8 cellular contexts compared by ENCODE assay signal in the genomic region with DNA sequence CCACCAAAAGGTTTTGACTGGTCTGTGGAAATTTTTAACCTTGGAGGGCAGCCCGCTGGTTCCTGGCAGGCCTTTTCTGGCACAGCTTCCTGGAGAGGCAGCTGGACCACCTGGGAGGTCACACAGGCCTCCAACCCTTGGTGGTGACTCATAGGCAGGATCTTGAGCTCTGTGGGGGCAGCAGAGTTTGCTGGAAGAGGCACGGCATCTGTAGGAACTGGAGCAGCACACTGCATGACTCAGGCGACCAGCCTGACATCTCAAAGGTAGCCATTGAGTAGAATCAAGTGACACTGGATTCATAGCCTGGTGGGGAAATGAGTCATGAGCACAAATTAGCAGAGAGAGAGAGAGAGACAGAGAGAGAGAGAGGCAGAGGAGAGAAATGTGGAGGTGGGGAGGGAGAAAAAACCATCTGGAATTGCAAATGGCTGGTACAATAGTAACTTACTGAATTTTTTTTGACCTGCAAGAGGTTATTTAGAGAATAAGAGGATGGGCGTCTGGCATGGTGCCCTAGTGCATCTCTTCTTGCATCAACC. TPM values are rescaled to one million over a fixed set of nuclear protein-coding genes. Genes with fewer than 3 reads are reported as not detected.
DNase-seq lines count a peak whose midpoint lies in the region; ATAC-seq and TF ChIP-seq lines count a peak whose summit lies in the region.

No MANE protein-coding gene starts in this region.

- H3K27me3 ChIP-seq in right atrium auricular region (no peaks in the 10 kb centered on the region), upper lobe of left lung (no peaks in the 10 kb centered on the region), GM23338 (ENCODE audit: insufficient read depth) (no peaks in the 10 kb centered on the region), ascending aorta (no peaks in the 10 kb centered on the region)

- H3K9me3 ChIP-seq in right atrium auricular region (no peaks in the 10 kb centered on the region), upper lobe of left lung (no peaks in the 10 kb centered on the region), ascending aorta (no peaks in the 10 kb centered on the region)

- H3K36me3 Mint-ChIP-seq in GM23338 (ENCODE audit: low read depth) = peaks cover 11% of the 10 kb centered on the region; the same call in 1 of the 3 replicates

- H3K27ac ChIP-seq in right atrium auricular region = no peak overlapping the region
- no peak overlapping the region for H3K27ac ChIP-seq in upper lobe of left lung
- no peak overlapping the region for H3K27ac ChIP-seq in GM23338 (ENCODE audit: low read depth)
- H3K27ac ChIP-seq in ascending aorta = no peak overlapping the region

- TF ChIP-seq POLR2A in upper lobe of left lung (IDR thresholded peaks at IDR 0.05) = no peak

- DNase-seq in cardiac septum (ENCODE audit: low spot score) (peak; percentile 83), right atrium auricular region (ENCODE audit: low spot score) (no peak), glomerular endothelial cell (ENCODE audit: extremely low read depth, low read depth, low spot score) (peak; percentile 68), upper lobe of left lung (no peak), GM23338 (ENCODE audit: low spot score) (no peak), NCI-H1417 (lab: John Stamatoyannopoulos, UW) (no peak), ascending aorta (ENCODE audit: low spot score in 2 of 2) (no peak)

- peaks cover 3% of the 10 kb centered on the region for H3K27me3 Mint-ChIP-seq in GM23338 (ENCODE audit: insufficient read depth, low read depth, poor library complexity)

- no peak overlapping the region for H3K27ac Mint-ChIP-seq in GM23338

- H3K4me3 Mint-ChIP-seq in GM23338 = no peak overlapping the region

- no peaks in the 10 kb centered on the region for H3F3A ChIP-seq in GM23338 (replicated peaks; ENCODE audit: low read depth)

- no peak overlapping the region for H3K4me3 ChIP-seq in right atrium auricular region
- H3K4me3 ChIP-seq in upper lobe of left lung = no peak overlapping the region
- no peak overlapping the region for H3K4me3 ChIP-seq in GM23338
- no peak overlapping the region for H3K4me3 ChIP-seq in ascending aorta

- TF ChIP-seq CTCF in right atrium auricular region (IDR thresholded peaks at IDR 0.05) = no peak
- no peak for TF ChIP-seq CTCF in upper lobe of left lung (IDR thresholded peaks at IDR 0.05)
- TF ChIP-seq CTCF in GM23338 (conservative IDR thresholded peaks at IDR 0.05; ENCODE audit: low read depth in 2 of 2) = no peak
- no peak for TF ChIP-seq CTCF in ascending aorta (IDR thresholded peaks at IDR 0.05)

- intact Hi-C loops in cardiac septum (cut with DNase I) (loop anchor here (5.0 to 10.0 kb wide), 2 partner anchors 520 to 573 kb away; partner anchors contain the start of gene ARL4C), ascending aorta (cut with DNase I) (loop anchor here (5.0 kb wide), 1 partner anchor 533 kb away; no protein-coding TSS in a partner anchor)

- H3K9me3 Mint-ChIP-seq in GM23338 = peaks cover 10% of the 10 kb centered on the region

- H2AFZ ChIP-seq in GM23338 = no peak overlapping the region

- H3K36me3 ChIP-seq in right atrium auricular region (no peaks in the 10 kb centered on the region), upper lobe of left lung (no peaks in the 10 kb centered on the region), GM23338 (ENCODE audit: insufficient read depth) (no peaks in the 10 kb centered on the region), ascending aorta (no peaks in the 10 kb centered on the region)

- H3K79me2 ChIP-seq in GM23338 (replicated peaks; ENCODE audit: insufficient read depth) = no peaks in the 10 kb centered on the region

- TF ChIP-seq EP300 in upper lobe of left lung (IDR thresholded peaks at IDR 0.05) = no peak

- 60% methylated on average over 3 to 4 of the region's 4 CpGs for WGBS in upper lobe of left lung, 2 donors

- H3K9me2 ChIP-seq in GM23338 (ENCODE audit: insufficient read depth) = no peaks in the 10 kb centered on the region

- no peaks in the 10 kb centered on the region for H4K20me1 ChIP-seq in GM23338 (replicated peaks; ENCODE audit: insufficient read depth)

- peaks cover 16% of the 10 kb centered on the region for H3K4me1 Mint-ChIP-seq in GM23338

- ATAC-seq in SK-N-SH treated with all-trans-retinoic acid at 6 μM for 48 hours (peak; percentile 88), upper lobe of left lung (ENCODE audit: low FRiP score in 2 of 2) (peak; percentile 56 to 78), GM23338 (no peak)

- H3K4me2 ChIP-seq in GM23338 = no peak overlapping the region

- no peaks in the 10 kb centered on the region for H3K4me1 ChIP-seq in right atrium auricular region
- no peaks in the 10 kb centered on the region for H3K4me1 ChIP-seq in upper lobe of left lung
- H3K4me1 ChIP-seq in GM23338 (ENCODE audit: insufficient read depth) = peaks cover 7% of the 10 kb centered on the region; the same call in 1 of the 2 replicates
- no peaks in the 10 kb centered on the region for H3K4me1 ChIP-seq in ascending aorta

TF ChIP-seq in SK-N-SH treated with all-trans-retinoic acid at 6 μM for 48 hours, 23 proteins besides CTCF, POLR2A, EP300 and RAD21 (continues in another document):
- TF ChIP-seq, protein P1, sequence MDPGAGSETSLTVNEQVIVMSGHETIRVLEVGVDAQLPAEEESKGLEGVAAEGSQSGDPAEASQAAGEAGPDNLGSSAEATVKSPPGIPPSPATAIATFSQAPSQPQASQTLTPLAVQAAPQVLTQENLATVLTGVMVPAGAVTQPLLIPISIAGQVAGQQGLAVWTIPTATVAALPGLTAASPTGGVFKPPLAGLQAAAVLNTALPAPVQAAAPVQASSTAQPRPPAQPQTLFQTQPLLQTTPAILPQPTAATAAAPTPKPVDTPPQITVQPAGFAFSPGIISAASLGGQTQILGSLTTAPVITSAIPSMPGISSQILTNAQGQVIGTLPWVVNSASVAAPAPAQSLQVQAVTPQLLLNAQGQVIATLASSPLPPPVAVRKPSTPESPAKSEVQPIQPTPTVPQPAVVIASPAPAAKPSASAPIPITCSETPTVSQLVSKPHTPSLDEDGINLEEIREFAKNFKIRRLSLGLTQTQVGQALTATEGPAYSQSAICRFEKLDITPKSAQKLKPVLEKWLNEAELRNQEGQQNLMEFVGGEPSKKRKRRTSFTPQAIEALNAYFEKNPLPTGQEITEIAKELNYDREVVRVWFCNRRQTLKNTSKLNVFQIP (CRISPR knock-in tag; IDR thresholded peaks at IDR 0.05; ENCODE audit: borderline replicate concordance, low read depth) = no peak
- TF ChIP-seq PPARA (CRISPR knock-in tag; IDR thresholded peaks at IDR 0.05; ENCODE audit: borderline replicate concordance) = no peak
- TF ChIP-seq, protein P2, sequence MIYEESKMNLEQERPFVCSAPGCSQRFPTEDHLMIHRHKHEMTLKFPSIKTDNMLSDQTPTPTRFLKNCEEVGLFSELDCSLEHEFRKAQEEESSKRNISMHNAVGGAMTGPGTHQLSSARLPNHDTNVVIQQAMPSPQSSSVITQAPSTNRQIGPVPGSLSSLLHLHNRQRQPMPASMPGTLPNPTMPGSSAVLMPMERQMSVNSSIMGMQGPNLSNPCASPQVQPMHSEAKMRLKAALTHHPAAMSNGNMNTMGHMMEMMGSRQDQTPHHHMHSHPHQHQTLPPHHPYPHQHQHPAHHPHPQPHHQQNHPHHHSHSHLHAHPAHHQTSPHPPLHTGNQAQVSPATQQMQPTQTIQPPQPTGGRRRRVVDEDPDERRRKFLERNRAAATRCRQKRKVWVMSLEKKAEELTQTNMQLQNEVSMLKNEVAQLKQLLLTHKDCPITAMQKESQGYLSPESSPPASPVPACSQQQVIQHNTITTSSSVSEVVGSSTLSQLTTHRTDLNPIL (CRISPR knock-in tag; IDR thresholded peaks at IDR 0.05; ENCODE audit: low read depth) = 0 out of 2 replicates have a peak, but pooled peaks have one; percentile 33
- peak; percentile 49; the same call in 1 of the 2 replicates for TF ChIP-seq ZFP3 (CRISPR knock-in tag; IDR thresholded peaks at IDR 0.05)
- peak; percentile 71; the same call in 1 of the 2 replicates for TF ChIP-seq TOX (CRISPR knock-in tag; IDR thresholded peaks at IDR 0.05; ENCODE audit: borderline replicate concordance)

TF ChIP-seq in GM23338, 12 proteins besides CTCF, POLR2A, EP300 and RAD21:
- TF ChIP-seq POLR2AphosphoS5 (IDR thresholded peaks at IDR 0.05; ENCODE audit: low read depth) (no peak), ZNF114 (CRISPR knock-in tag; IDR thresholded peaks at IDR 0.05) (no peak), NANOG (IDR thresholded peaks at IDR 0.05; ENCODE audit: borderline replicate concordance) (no peak)

RNA-seq across cellular contexts. Expression of gene TRPM8, which starts 57.4 kb away (rescaled TPM):
- total RNA-seq in cardiac septum = 0.73 TPM
- not detected for total RNA-seq in right atrium auricular region
- not detected in 2 replicates for total RNA-seq in glomerular endothelial cell
- under 1 TPM in 2 of 6 donors, not detected in 4; 0.17 to 0.30 TPM for total RNA-seq in upper lobe of left lung
- 0.14 and 1.4 TPM in 2 replicates for total RNA-seq in GM23338 (2014; rRNA removed; shearing (Covaris generic))
- 0.11 TPM in 1 of 2 replicates, not detected in the other for polyA plus RNA-seq in GM23338 (2016; fragmentation: Nextera tagmentation; extraction: Ambion mirVana)
- not detected for total RNA-seq in ascending aorta

Comparison
In these comparisons a context has a peak if more than half of its experiments do, and no peak if none do; other contexts are left out.
1. DNase-seq: peak in cardiac septum (single experiment) and glomerular endothelial cell (single experiment); none in right atrium auricular region (single experiment), upper lobe of left lung (0 of 2), GM23338 (single experiment), NCI-H1417 (0 of 3) and ascending aorta (0 of 2).